In genomic region chr2:149164296-149164695, GRCh38 we compare ENCODE assay signal across 19 cellular contexts.
"Had no signal": no experiment of that assay in that cellular context is flagged by ENCODE, and none has a peak within 500 bp of the region (broad histone marks: within the 10 kb centered on the region; RNA-seq: fewer than 3 reads in every experiment).

No MANE protein-coding gene starts in this region.

- H3K36me3 Mint-ChIP-seq: activated naive CD8-positive, alpha-beta T cell treated with anti-CD3 and anti-CD28 coated beads for 36 hours; brain; natural killer cell treated with Interleukin-12 subunit alpha and Interleukin-12 subunit beta and Interleukin-15 and Interleukin-18, amount 100 ng/mL, for 72 hours; WTC11 had no signal

- ATAC-seq: natural killer cell treated with Interleukin-12 subunit alpha and Interleukin-12 subunit beta and Interleukin-15 and Interleukin-18, amount 100 ng/mL, for 72 hours; T-helper 17 cell; WTC11 had no signal

- H3K27me3 ChIP-seq: tibial nerve, vagina had no signal

- H3K36me3 ChIP-seq: left ventricle myocardium inferior, tibial nerve, vagina had no signal

- H3K4me3 ChIP-seq: left ventricle myocardium inferior, tibial nerve, vagina had no signal

- H3K27ac ChIP-seq: left ventricle myocardium inferior, tibial nerve, vagina had no signal

- H3K4me3 Mint-ChIP-seq: activated CD4-positive, alpha-beta memory T cell treated with anti-CD3 and anti-CD28 coated beads, Interleukin-2, amount 10 ng/mL, durations not matched to agents 7 days and 5 days; activated naive CD8-positive, alpha-beta T cell treated with anti-CD3 and anti-CD28 coated beads for 36 hours; activated T-cell treated with anti-CD3 and anti-CD28 coated beads, Interleukin-2, amount 50 U/mL, for 24 hours; brain; natural killer cell treated with Interleukin-12 subunit alpha and Interleukin-12 subunit beta and Interleukin-15 and Interleukin-18, amount 100 ng/mL, for 72 hours; T-helper 17 cell; WTC11 had no signal

- DNase-seq: activated CD4-positive, alpha-beta memory T cell treated with anti-CD3 and anti-CD28 coated beads, Interleukin-2, amount 10 ng/mL, durations not matched to agents 7 days and 5 days; activated CD4-positive, alpha-beta T cell treated with anti-CD3 and anti-CD28 coated beads for 4 hours; activated gamma-delta T cell treated with Interleukin-2 at 50 U/mL for 16 hours; activated naive CD8-positive, alpha-beta T cell treated with anti-CD3 and anti-CD28 coated beads for 36 hours; activated T-cell treated with anti-CD3 and anti-CD28 coated beads, Interleukin-2, amount 50 U/mL, for 24 hours; cortex of kidney; effector CD8-positive, alpha-beta T cell; islet precursor cell; left ventricle myocardium inferior; mesenchymal stem cell; posterior cingulate gyrus; stimulated activated CD4-positive, alpha-beta T cell treated with anti-CD3 and anti-CD28 coated beads, Interleukin-4, amount 100 ng/mL, for 1 hour; stimulated activated naive CD4-positive, alpha-beta T cell; T-helper 17 cell had no signal

- H3K4me1 ChIP-seq: left ventricle myocardium inferior, tibial nerve had no signal

- H3K27ac Mint-ChIP-seq: activated CD4-positive, alpha-beta memory T cell treated with anti-CD3 and anti-CD28 coated beads, Interleukin-2, amount 10 ng/mL, durations not matched to agents 7 days and 5 days; activated naive CD8-positive, alpha-beta T cell treated with anti-CD3 and anti-CD28 coated beads for 36 hours; activated T-cell treated with anti-CD3 and anti-CD28 coated beads, Interleukin-2, amount 50 U/mL, for 24 hours; brain; natural killer cell treated with Interleukin-12 subunit alpha and Interleukin-12 subunit beta and Interleukin-15 and Interleukin-18, amount 100 ng/mL, for 72 hours; T-helper 17 cell; WTC11 had no signal

- H3K9me3 ChIP-seq: left ventricle myocardium inferior, tibial nerve, vagina had no signal

- H3K9me3 Mint-ChIP-seq: activated CD4-positive, alpha-beta memory T cell treated with anti-CD3 and anti-CD28 coated beads, Interleukin-2, amount 10 ng/mL, durations not matched to agents 7 days and 5 days; activated T-cell treated with anti-CD3 and anti-CD28 coated beads, Interleukin-2, amount 50 U/mL, for 24 hours; natural killer cell treated with Interleukin-12 subunit alpha and Interleukin-12 subunit beta and Interleukin-15 and Interleukin-18, amount 100 ng/mL, for 72 hours had no signal

- H3K27me3 Mint-ChIP-seq: brain had no signal
